8 cellular contexts compared by ENCODE assay signal in the genomic region with DNA sequence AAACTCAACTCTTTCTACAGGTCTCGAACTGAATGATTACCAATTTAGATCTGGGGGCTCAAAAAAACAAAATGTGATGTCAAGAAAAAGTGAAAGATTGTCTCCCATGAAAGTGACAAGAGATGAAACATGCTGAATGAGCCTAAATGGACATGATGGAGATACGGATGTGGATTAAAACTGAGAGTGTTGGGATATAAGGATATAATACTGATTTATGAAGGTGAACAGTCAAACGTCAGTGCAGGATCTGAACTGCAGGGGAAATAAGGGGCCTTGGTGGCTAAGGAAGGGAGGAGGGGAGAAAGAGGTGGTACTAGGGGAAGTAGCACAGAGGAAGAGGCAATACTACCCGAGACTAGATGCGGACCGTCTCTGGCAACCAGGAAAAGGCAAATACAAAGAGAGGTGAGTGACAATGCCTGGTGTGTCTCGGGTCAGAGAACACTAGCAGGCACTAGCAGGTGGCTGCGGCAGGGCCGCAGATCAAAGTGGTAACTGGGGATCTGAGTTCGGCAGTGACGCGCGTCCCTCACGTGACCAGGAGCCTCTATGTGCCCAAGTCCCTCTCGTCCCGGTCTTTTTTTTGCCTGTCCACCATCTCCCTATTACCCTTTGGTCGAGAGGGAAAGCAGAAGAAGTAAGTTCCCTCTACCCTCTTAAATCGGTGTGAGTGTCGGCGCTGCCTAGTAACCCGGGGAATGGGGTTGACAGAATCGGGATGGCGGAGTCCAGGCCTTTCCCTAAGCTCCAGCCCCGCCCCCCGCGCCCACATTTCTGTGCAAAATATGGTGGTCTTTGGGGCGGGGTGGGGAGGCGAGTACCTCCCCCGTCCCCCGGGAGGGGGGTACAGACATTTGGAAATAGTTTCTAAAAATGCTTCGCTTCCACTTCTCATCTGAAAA. TPM values are rescaled to one million over a fixed set of nuclear protein-coding genes. Genes with fewer than 3 reads are reported as not detected.
DNase-seq lines count a peak whose midpoint lies in the region; ATAC-seq and TF ChIP-seq lines count a peak whose summit lies in the region.

A gene with protein sequence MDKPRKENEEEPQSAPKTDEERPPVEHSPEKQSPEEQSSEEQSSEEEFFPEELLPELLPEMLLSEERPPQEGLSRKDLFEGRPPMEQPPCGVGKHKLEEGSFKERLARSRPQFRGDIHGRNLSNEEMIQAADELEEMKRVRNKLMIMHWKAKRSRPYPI (plus strand): TSS at position 590 of the 905 bp plus-strand sequence. CDS start 942 bp downstream, outside the sequence.

- peaks cover 0 to 10% (median 3%) of the 10 kb centered on the region in 4 donors for H3K4me1 ChIP-seq in transverse colon

- peak within 1 kb of the TSS; percentile 78 for H3K27ac Mint-ChIP-seq in activated T-cell treated with anti-CD3 and anti-CD28 coated beads, Interleukin-2, amount 50 U/mL, for 72 hours
- H3K27ac Mint-ChIP-seq in naive thymus-derived CD8-positive, alpha-beta T cell: peak within 1 kb of the TSS; percentile 35 to 96 (median 91)

- H3K27ac ChIP-seq in transverse colon: peak within 1 kb of the TSS; percentile 87 to 96 (median 94)

- ATAC-seq in GM18909 (IDR thresholded peaks at IDR 0.05; ENCODE audit: poor library complexity, unreplicated experiment) (peak; percentile 74), HG03159 (IDR thresholded peaks at IDR 0.05; ENCODE audit: unreplicated experiment) (peak; percentile 61)
- ATAC-seq in activated T-cell treated with anti-CD3 and anti-CD28 coated beads, Interleukin-2, amount 50 U/mL, for 72 hours (replicated peaks in 1 of 2): peak; percentile 75 to 80
- peak; percentile 74 to 79 for ATAC-seq in naive thymus-derived CD8-positive, alpha-beta T cell

- no peaks in the 10 kb centered on the region for H3K9me3 Mint-ChIP-seq in activated T-cell treated with anti-CD3 and anti-CD28 coated beads, Interleukin-2, amount 50 U/mL, for 72 hours
- H3K9me3 Mint-ChIP-seq in naive thymus-derived CD8-positive, alpha-beta T cell: no peaks in the 10 kb centered on the region

- TF ChIP-seq POLR2A in transverse colon (IDR thresholded peaks at IDR 0.05): no peak

- no peak for TF ChIP-seq CTCF in fibroblast of the aortic adventitia (IDR thresholded peaks at IDR 0.05; ENCODE audit: insufficient read depth, low read length)
- TF ChIP-seq CTCF in transverse colon (IDR thresholded peaks at IDR 0.05): peak in 2 of 5 experiments; percentile 16 to 25

- H3K36me3 Mint-ChIP-seq in activated T-cell treated with anti-CD3 and anti-CD28 coated beads, Interleukin-2, amount 50 U/mL, for 72 hours (ENCODE audit: insufficient read depth in 2 of 2): no peaks in the 10 kb centered on the region
- no peaks in the 10 kb centered on the region for H3K36me3 Mint-ChIP-seq in naive thymus-derived CD8-positive, alpha-beta T cell

- no peak for TF ChIP-seq EP300 in transverse colon (IDR thresholded peaks at IDR 0.05; ENCODE audit: low read depth)

- peak within 1 kb of the TSS; percentile 90 to 92 for H3K4me3 Mint-ChIP-seq in activated T-cell treated with anti-CD3 and anti-CD28 coated beads, Interleukin-2, amount 50 U/mL, for 72 hours
- peak within 1 kb of the TSS; percentile 83 to 92 (median 88) for H3K4me3 Mint-ChIP-seq in naive thymus-derived CD8-positive, alpha-beta T cell

- H3K9me3 ChIP-seq in transverse colon: no peaks in the 10 kb centered on the region

- peak; percentile 12 to 14 for DNase-seq in AML-193 (lab: John Stamatoyannopoulos, UW)
- no peak for DNase-seq in NCI-H460 (ENCODE audit: extremely low read depth, low read depth)
- peak; percentile 39 to 46 for DNase-seq in activated T-cell treated with anti-CD3 and anti-CD28 coated beads, Interleukin-2, amount 50 U/mL, for 72 hours
- peak; percentile 31 for DNase-seq in fibroblast of the aortic adventitia (ENCODE audit: low read depth)
- DNase-seq in naive thymus-derived CD8-positive, alpha-beta T cell: peak; percentile 9 to 63 (median 37)
- peak; percentile 74 for DNase-seq in transverse colon

- H3K36me3 ChIP-seq in transverse colon: no peaks in the 10 kb centered on the region

- in situ Hi-C loops in transverse colon (cut with MboI; ENCODE audit: low pct_ligation_motif_present in 1 of 4, low pct_unique_long_range_greater_than_20kb in 1 of 4, low sequenced_read_pairs in 3 of 4): no loop called here

- no peaks in the 10 kb centered on the region for H3K27me3 ChIP-seq in transverse colon

- POLR2A ChIA-PET in naive thymus-derived CD8-positive, alpha-beta T cell (lab: Charles Lee): interaction anchor here (0.6 to 0.9 kb wide), 2 partner anchors 18 to 58 kb away, joined by 3 read pairs; a partner anchor contains a TSS

- peaks cover 7% of the 10 kb centered on the region for H3K4me1 Mint-ChIP-seq in activated T-cell treated with anti-CD3 and anti-CD28 coated beads, Interleukin-2, amount 50 U/mL, for 72 hours (ENCODE audit: low read depth)
- H3K4me1 Mint-ChIP-seq in naive thymus-derived CD8-positive, alpha-beta T cell: peaks cover 7 to 19% (median 17%) of the 10 kb centered on the region in 4 donors

- intact Hi-C loops in transverse colon (cut with DNase I; ENCODE audit: low total_unique reads): no loop called here

- 7 to 33% methylated on average over 3 to 31 of the region's 31 CpGs for WGBS in transverse colon (ENCODE audit: low coverage in 1 of 2), 2 donors

- H3K27me3 Mint-ChIP-seq in activated T-cell treated with anti-CD3 and anti-CD28 coated beads, Interleukin-2, amount 50 U/mL, for 72 hours (ENCODE audit: low read depth): peaks cover 14% of the 10 kb centered on the region
- H3K27me3 Mint-ChIP-seq in naive thymus-derived CD8-positive, alpha-beta T cell: no peaks in the 10 kb centered on the region

- H3K4me3 ChIP-seq in fibroblast of the aortic adventitia (ENCODE audit: low read depth, low read length): peak within 1 kb of the TSS; percentile 72
- peak within 1 kb of the TSS; percentile 52 to 75 (median 62) for H3K4me3 ChIP-seq in transverse colon

RNA-seq across cellular contexts. Expression of the gene that starts here (rescaled TPM):
- 38.9 and 48.5 TPM in 2 replicates for total RNA-seq in NCI-H460 (2014; rRNA removed; shearing (Covaris generic))
- polyA plus RNA-seq in NCI-H460 (2014; cell fraction: nucleus; rRNA removed): 30.9 and 48.0 TPM in 2 replicates
- total RNA-seq in activated T-cell treated with anti-CD3 and anti-CD28 coated beads, Interleukin-2, amount 50 U/mL, for 72 hours: 1 to 10 TPM; 6.1 to 8.7 TPM
- 38.2 and 113 TPM in 2 replicates for total RNA-seq in fibroblast of the aortic adventitia (ENCODE audit: low replicate concordance)
- 10 to 100 TPM; 18.8 to 19.3 TPM for total RNA-seq in naive thymus-derived CD8-positive, alpha-beta T cell
- polyA plus RNA-seq in naive thymus-derived CD8-positive, alpha-beta T cell: 10 to 100 TPM; 19.1 to 29.4 (median 28.4) TPM
- total RNA-seq in transverse colon: 10 to 100 TPM; 44.9 to 79.2 (median 56.6) TPM
